29 cellular contexts compared by ENCODE assay signal in the genomic region with DNA sequence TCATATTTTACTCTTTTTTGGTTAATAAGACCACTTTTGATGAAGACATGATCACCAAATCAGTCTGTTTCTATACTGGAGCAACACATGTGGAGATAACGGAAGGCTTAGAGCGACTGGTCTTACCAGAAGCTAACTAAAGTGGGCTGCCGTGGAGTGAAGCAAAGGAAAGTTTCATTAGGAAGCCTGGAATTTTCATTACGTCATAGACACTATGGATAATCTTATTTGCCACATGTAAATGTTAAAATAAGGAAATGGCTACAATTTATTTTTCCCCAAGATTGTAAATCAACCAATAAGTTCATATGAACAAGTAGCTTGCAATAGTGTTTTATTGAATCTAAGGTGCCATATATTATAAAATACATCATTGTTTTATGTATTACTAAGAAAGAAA.
"Had no signal": no experiment of that assay in that cellular context is flagged by ENCODE, and none has a peak within 500 bp of the region (broad histone marks: within the 10 kb centered on the region; RNA-seq: fewer than 3 reads in every experiment).

No MANE protein-coding gene starts in this region.

- H3K27me3 ChIP-seq: colonic mucosa, dorsolateral prefrontal cortex, esophagus muscularis mucosa, esophagus squamous epithelium, foreskin keratinocyte, gastrocnemius medialis, gastroesophageal sphincter, heart left ventricle, heart right ventricle had no signal

- H3K36me3 ChIP-seq: colonic mucosa, esophagus muscularis mucosa, esophagus squamous epithelium, gastrocnemius medialis, gastroesophageal sphincter, heart left ventricle, heart right ventricle had no signal

- ATAC-seq: effector memory CD8-positive, alpha-beta T cell; esophagus mucosa; foreskin keratinocyte; gastrocnemius medialis; gastroesophageal sphincter; heart left ventricle; heart right ventricle had no signal

- H3K9me3 Mint-ChIP-seq: effector memory CD8-positive, alpha-beta T cell had no signal

- H3K4me1 ChIP-seq: colonic mucosa, esophagus muscularis mucosa, esophagus squamous epithelium, foreskin keratinocyte, gastroesophageal sphincter had no signal

- H3K4me3 Mint-ChIP-seq: dendritic cell treated with granulocyte-macrophage colony-stimulating factor and Interleukin-4, amounts not matched to agents 40 ng/mL and 50 ng/mL, for 4 days; effector memory CD8-positive, alpha-beta T cell; endodermal cell had no signal

- H3K4me3 ChIP-seq: colonic mucosa, coronary artery, dorsolateral prefrontal cortex, esophagus muscularis mucosa, esophagus squamous epithelium, gastrocnemius medialis, gastroesophageal sphincter, heart left ventricle, heart right ventricle had no signal

- FAIRE-seq: colon, endometrium, endothelial cell of umbilical vein, frontal cortex had no signal

- H3K27ac ChIP-seq: colonic mucosa, coronary artery, dorsolateral prefrontal cortex, epithelial cell of prostate, esophagus muscularis mucosa, esophagus squamous epithelium, foreskin keratinocyte, gastrocnemius medialis, gastroesophageal sphincter, heart left ventricle, heart right ventricle had no signal

- H3K9me3 ChIP-seq: colonic mucosa, esophagus squamous epithelium, gastrocnemius medialis had no signal

- H3K27ac Mint-ChIP-seq: dendritic cell treated with granulocyte-macrophage colony-stimulating factor and Interleukin-4, amounts not matched to agents 40 ng/mL and 50 ng/mL, for 4 days; effector memory CD8-positive, alpha-beta T cell; endodermal cell had no signal

- DNase-seq: colonic mucosa; cortex of kidney; dermis blood vessel endothelial cell; dorsolateral prefrontal cortex; effector CD4-positive, alpha-beta T cell; effector CD8-positive, alpha-beta T cell; effector memory CD4-positive, alpha-beta T cell; effector memory CD8-positive, alpha-beta T cell; endodermal cell; erythroblast; esophagus squamous epithelium; foreskin fibroblast; foreskin keratinocyte; foreskin melanocyte; gastrocnemius medialis; glutamatergic neuron; head of caudate nucleus; heart left ventricle; heart right ventricle had no signal

- H3K4me1 Mint-ChIP-seq: endodermal cell had no signal
